In the genomic region with DNA sequence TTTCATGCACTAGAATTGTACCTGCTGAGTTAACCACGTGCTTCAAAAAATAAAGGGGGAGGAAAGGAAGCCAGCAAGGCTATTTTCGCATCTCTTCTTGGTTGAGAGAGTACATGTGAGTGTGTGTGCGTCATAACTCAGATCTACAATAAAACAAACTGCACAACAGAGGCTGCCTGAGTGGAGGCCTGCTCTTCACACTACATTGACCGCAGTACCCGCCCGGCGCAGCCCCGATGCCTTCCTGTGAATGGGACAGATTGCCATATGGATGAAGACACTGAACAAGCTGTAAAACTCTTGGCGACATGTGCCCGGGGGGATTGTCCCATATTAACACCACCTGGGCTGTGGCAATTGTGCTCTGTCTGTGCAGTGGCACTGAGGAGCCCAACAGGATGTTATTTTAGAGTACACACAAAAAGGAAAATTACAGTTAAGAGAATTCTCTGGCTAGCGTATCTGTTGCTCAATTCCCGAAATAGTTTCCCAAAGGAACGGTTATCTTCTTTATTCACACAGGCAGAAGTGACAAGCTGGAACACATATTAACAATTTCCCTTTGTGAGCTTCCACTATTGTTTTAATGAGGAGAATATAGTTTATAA, we compare ENCODE assay signal across 8 cellular contexts.
DNase-seq lines count a peak whose midpoint lies in the region; ATAC-seq and TF ChIP-seq lines count a peak whose summit lies in the region.
"Had no signal": no experiment of that assay in that cellular context is flagged by ENCODE, and none has a peak within 500 bp of the region (broad histone marks: within the 10 kb centered on the region; RNA-seq: fewer than 3 reads in every experiment).

No MANE protein-coding gene starts in this region.

- H2AFZ ChIP-seq in Karpas-422 (ENCODE audit: low read length) = no peak overlapping the region

- H3K9ac ChIP-seq in Karpas-422 (ENCODE audit: low read length) (no peak overlapping the region), skeletal muscle tissue (ENCODE audit: low read depth in 1 of 3, low read length in 3 of 3) (no peak overlapping the region)

- peaks cover 3% of the 10 kb centered on the region; the same call in 1 of the 2 replicates for H4K20me1 ChIP-seq in Karpas-422 (ENCODE audit: insufficient read depth, low read depth, low read length)

- H3K27ac ChIP-seq in Karpas-422 (ENCODE audit: low read length) = no peak overlapping the region
- H3K27ac ChIP-seq in skeletal muscle tissue (ENCODE audit: low read depth, low read length) = peak overlapping the region; percentile 37
- H3K27ac ChIP-seq: epithelial cell of prostate had no signal

- H3K36me3 ChIP-seq in Karpas-422 (ENCODE audit: insufficient read depth, low read length) = peaks cover 38% of the 10 kb centered on the region; the same call in 1 of the 2 replicates
- H3K36me3 ChIP-seq in skeletal muscle tissue (ENCODE audit: control insufficient read depth in 3 of 3, insufficient read depth in 3 of 3, low read length in 3 of 3) = peaks cover 0 to 11% (median 3%) of the 10 kb centered on the region in 3 donors

- H3K9me2 ChIP-seq in Karpas-422 (replicated peaks; ENCODE audit: insufficient read depth, low read length) = no peaks in the 10 kb centered on the region

- no peaks in the 10 kb centered on the region for H3K9me3 ChIP-seq in Karpas-422 (ENCODE audit: low read length)
- H3K9me3 ChIP-seq in skeletal muscle tissue (ENCODE audit: control insufficient read depth in 3 of 3, low read length in 3 of 3) = no peaks in the 10 kb centered on the region

- ATAC-seq in GM18907 (IDR thresholded peaks at IDR 0.05; ENCODE audit: unreplicated experiment) = peak; percentile 78

- H3K4me3 ChIP-seq in Karpas-422 (ENCODE audit: low read length) (no peak overlapping the region), fibroblast of pulmonary artery (replicated peaks; ENCODE audit: low read depth, low read length) (no peak overlapping the region), skeletal muscle tissue (ENCODE audit: low read length in 3 of 3) (no peak overlapping the region)

- H3K79me2 ChIP-seq in Karpas-422 (ENCODE audit: low read length) = peaks cover 89% of the 10 kb centered on the region

- H3K27me3 ChIP-seq in Karpas-422 (ENCODE audit: low read length) (no peaks in the 10 kb centered on the region), skeletal muscle tissue (ENCODE audit: control insufficient read depth in 3 of 3, insufficient read depth in 3 of 3, low read length in 3 of 3) (no peaks in the 10 kb centered on the region)

- TF ChIP-seq CTCF in fibroblast of pulmonary artery (IDR thresholded peaks at IDR 0.05; ENCODE audit: low read length, missing control alignments) = no peak

- H3K4me1 ChIP-seq in Karpas-422 (ENCODE audit: low read length) = peaks cover 3% of the 10 kb centered on the region
- H3K4me1 ChIP-seq in skeletal muscle tissue (ENCODE audit: control insufficient read depth in 3 of 3, insufficient read depth in 3 of 3, low read length in 3 of 3) = peaks cover 12 to 21% (median 18%) of the 10 kb centered on the region in 3 donors

- DNase-seq in Karpas-422 = peak; percentile 56
- peak; percentile 53 for DNase-seq in fibroblast of pulmonary artery (ENCODE audit: low read depth)
- DNase-seq in GOT3 (lab: John Stamatoyannopoulos, UW) = no peak
- no peak for DNase-seq in COLO829 (ENCODE audit: low spot score)
- no peak for DNase-seq in activated CD8-positive, alpha-beta memory T cell treated with anti-CD3 and anti-CD28 coated beads, Interleukin-2, amount 50 U/mL, for 48 hours

- H3K4me2 ChIP-seq in Karpas-422 (ENCODE audit: low read depth, low read length, poor library complexity, severe bottlenecking) = no peak overlapping the region

Comparison
In these comparisons a context has a peak if more than half of its experiments do, and no peak if none do; other contexts are left out.
1. DNase-seq: peak in Karpas-422 (single experiment) and fibroblast of pulmonary artery (single experiment); none in GOT3 (single experiment), COLO829 (single experiment) and activated CD8-positive, alpha-beta memory T cell treated with anti-CD3 and anti-CD28 coated beads, Interleukin-2, amount 50 U/mL, for 48 hours (single experiment).